Comparison of ENCODE assay signal across 17 cellular contexts in genomic region chr5:80704221-80704620, GRCh38. TPM values are rescaled to one million over a fixed set of nuclear protein-coding genes. Genes with fewer than 3 reads are reported as not detected.
A peak's percentile ranks its signal among the peaks of the same experiment; 100 is the strongest.
DNase-seq lines count a peak whose midpoint lies in the region; ATAC-seq and TF ChIP-seq lines count a peak whose summit lies in the region.
"Had no signal": no experiment of that assay in that cellular context is flagged by ENCODE, and none has a peak within 500 bp of the region (broad histone marks: within the 10 kb centered on the region; RNA-seq: fewer than 3 reads in every experiment).

No MANE protein-coding gene starts in this region.

- H3K27me3 Mint-ChIP-seq in WTC11 (ENCODE audit: low read depth): no peaks in the 10 kb centered on the region
- H3K27me3 Mint-ChIP-seq: CD8-positive, alpha-beta memory T cell had no signal

- H3K4me2 ChIP-seq in DND-41 (ENCODE audit: insufficient read depth, low read length): no peak overlapping the region
- H3K4me2 ChIP-seq: KMS-11 had no signal

- H3K36me3 Mint-ChIP-seq in WTC11: peaks cover 11% of the 10 kb centered on the region; the same call in 1 of the 2 replicates

- CTCF ChIA-PET in WTC11 (lab: Charles Lee): no interaction called here

- H3K4me3 ChIP-seq in DND-41 (ENCODE audit: low read depth in 1 of 2, low read length in 2 of 2): no peak overlapping the region
- H3K4me3 ChIP-seq in HUES6 (ENCODE audit: low read depth, low read length): no peak overlapping the region

- ATAC-seq in DND-41 (ENCODE audit: insufficient read depth, low read depth): peak; percentile 93
- ATAC-seq in WTC11: peak; percentile 73
- ATAC-seq in GM18873 (IDR thresholded peaks at IDR 0.05; ENCODE audit: low FRiP score, unreplicated experiment): no peak
- ATAC-seq in GM18868 (IDR thresholded peaks at IDR 0.05; ENCODE audit: unreplicated experiment): no peak
- ATAC-seq: SK-N-SH treated with all-trans-retinoic acid at 6 μM for 48 hours had no signal

- H3K9ac ChIP-seq in DND-41 (ENCODE audit: low read depth, low read length) (no peak overlapping the region), HUES6 (ENCODE audit: low read length) (no peak overlapping the region)
- H3K9ac ChIP-seq: KMS-11 had no signal

- no peaks in the 10 kb centered on the region for H3K27me3 ChIP-seq in DND-41 (ENCODE audit: insufficient read depth, low read length, poor library complexity)
- no peaks in the 10 kb centered on the region for H3K27me3 ChIP-seq in HUES6 (ENCODE audit: control insufficient read depth, insufficient read depth, low read length)
- H3K27me3 ChIP-seq: BE2C had no signal

- peak; percentile 37 for DNase-seq in DND-41
- no peak for DNase-seq in WTC11 (ENCODE audit: low spot score)
- peak; percentile 17 for DNase-seq in kidney tubule cell (ENCODE audit: low spot score)
- no peak for DNase-seq in globus pallidus (ENCODE audit: low spot score)
- DNase-seq in NCI-H69 (lab: John Stamatoyannopoulos, UW): no peak
- DNase-seq: BE2C; CD8-positive, alpha-beta memory T cell; HCEC 1CT; NCI-H1930; NCI-H2171 treated with DMSO at 0.1 percent for 48 hours; NCI-H510A; SHP77 had no signal

- no peak overlapping the region for H3K4me3 Mint-ChIP-seq in WTC11

- peaks cover 29% of the 10 kb centered on the region for H3K4me1 Mint-ChIP-seq in WTC11

- H3K27ac ChIP-seq in DND-41 (ENCODE audit: low read length) (peak overlapping the region; percentile 38), HUES6 (ENCODE audit: low read depth, low read length) (peak overlapping the region; percentile 67)
- H3K27ac ChIP-seq: KMS-11 had no signal

- H3K9me3 Mint-ChIP-seq in WTC11: peaks cover 9% of the 10 kb centered on the region
- H3K9me3 Mint-ChIP-seq: CD8-positive, alpha-beta memory T cell had no signal

- peak overlapping the region; percentile 85 for H3K27ac Mint-ChIP-seq in WTC11

- TF ChIP-seq CTCF in DND-41 (IDR thresholded peaks at IDR 0.05; ENCODE audit: borderline replicate concordance, extremely low read depth, low read length, poor library complexity, severe bottlenecking) (no peak), WTC11 (IDR thresholded peaks at IDR 0.05) (no peak)

- POLR2A ChIA-PET in WTC11 (lab: Charles Lee): no interaction called here

- no peaks in the 10 kb centered on the region for H3K9me3 ChIP-seq in DND-41 (ENCODE audit: insufficient read depth, low read length, severe bottlenecking)
- H3K9me3 ChIP-seq in HUES6 (ENCODE audit: control insufficient read depth, insufficient read depth, low read depth, low read length): no peaks in the 10 kb centered on the region
- H3K9me3 ChIP-seq: BE2C had no signal

- no peaks in the 10 kb centered on the region for H4K20me1 ChIP-seq in DND-41 (ENCODE audit: insufficient read depth, low read length)

- no peaks in the 10 kb centered on the region for H3K79me2 ChIP-seq in DND-41 (ENCODE audit: insufficient read depth, low read length)

- H3K4me1 ChIP-seq in DND-41 (ENCODE audit: insufficient read depth, low read length): peaks cover 19% of the 10 kb centered on the region
- H3K4me1 ChIP-seq in HUES6 (ENCODE audit: control insufficient read depth, insufficient read depth, low read length): peaks cover 31% of the 10 kb centered on the region
- H3K4me1 ChIP-seq: BE2C had no signal

- H3K36me3 ChIP-seq in DND-41 (ENCODE audit: insufficient read depth, low read length) (peaks cover 34% of the 10 kb centered on the region), HUES6 (ENCODE audit: control insufficient read depth, insufficient read depth, low read length) (peaks cover 7% of the 10 kb centered on the region; the same call in 1 of the 2 replicates)
- H3K36me3 ChIP-seq: BE2C had no signal

- no peak overlapping the region for H2AFZ ChIP-seq in DND-41 (ENCODE audit: low read depth, low read length)

TF ChIP-seq in WTC11, 78 proteins besides CTCF, POLR2A, EP300 and RAD21 (continues in another document):
- no peak for TF ChIP-seq FOXJ3 (CRISPR knock-in tag; IDR thresholded peaks at IDR 0.05; ENCODE audit: borderline replicate concordance)
- TF ChIP-seq ZBTB21 (CRISPR knock-in tag; IDR thresholded peaks at IDR 0.05; ENCODE audit: borderline replicate concordance): no peak
- TF ChIP-seq TEAD1 (CRISPR knock-in tag; IDR thresholded peaks at IDR 0.05): no peak
- no peak for TF ChIP-seq FOXK1 (CRISPR knock-in tag; IDR thresholded peaks at IDR 0.05)
- TF ChIP-seq PRDM15 (CRISPR knock-in tag; IDR thresholded peaks at IDR 0.05): no peak
- no peak for TF ChIP-seq FOXP4 (CRISPR knock-in tag; IDR thresholded peaks at IDR 0.05)
- TF ChIP-seq ZNF671 (CRISPR knock-in tag; IDR thresholded peaks at IDR 0.05): no peak
- no peak for TF ChIP-seq AR (CRISPR knock-in tag; IDR thresholded peaks at IDR 0.05)
- no peak for TF ChIP-seq NFATC4 (CRISPR knock-in tag; IDR thresholded peaks at IDR 0.05)
- no peak for TF ChIP-seq TEAD4 (CRISPR knock-in tag; IDR thresholded peaks at IDR 0.05)
- no peak for TF ChIP-seq HMGA2 (CRISPR knock-in tag; IDR thresholded peaks at IDR 0.05)
- TF ChIP-seq E2F5 (CRISPR knock-in tag; IDR thresholded peaks at IDR 0.05): no peak
- TF ChIP-seq ZNF423 (CRISPR knock-in tag; IDR thresholded peaks at IDR 0.05): no peak
- no peak for TF ChIP-seq KAT7 (CRISPR knock-in tag; IDR thresholded peaks at IDR 0.05; ENCODE audit: borderline replicate concordance)

RNA-seq across cellular contexts. Expression of gene DHFR, which starts 49.4 kb away (rescaled TPM):
- 64.0 to 68.0 TPM (median 64.4 TPM) in 3 replicates for total RNA-seq in WTC11 (2021)

RNA-seq across cellular contexts. Expression of gene MSH3, which starts 49.8 kb away (rescaled TPM):
- 14.6 to 17.6 TPM (median 16.7 TPM) in 3 replicates for total RNA-seq in WTC11 (2021)

Comparison
In these comparisons a context has a peak if more than half of its experiments do, and no peak if none do; other contexts are left out.
1. ATAC-seq: peak in DND-41 (single experiment) and WTC11 (single experiment); none in GM18873 (single experiment) and GM18868 (single experiment).
2. DNase-seq: peak in DND-41 (single experiment) and kidney tubule cell (single experiment); none in WTC11 (single experiment), globus pallidus (single experiment) and NCI-H69 (single experiment).